Comparison of ENCODE assay signal across 10 cellular contexts in genomic region chr1:66533804-66534745, GRCh38. TPM values are rescaled to one million over a fixed set of nuclear protein-coding genes. Genes with fewer than 3 reads are reported as not detected.
DNase-seq lines count a peak whose midpoint lies in the region; ATAC-seq and TF ChIP-seq lines count a peak whose summit lies in the region.
"Had no signal": no experiment of that assay in that cellular context is flagged by ENCODE, and none has a peak within 500 bp of the region (broad histone marks: within the 10 kb centered on the region; RNA-seq: fewer than 3 reads in every experiment).

SGIP1 (plus strand) TSS chr1:66534153; CDS start chr1:66534359, 206 bp downstream.

- in situ Hi-C loops in KBM-7 (cut with MboI; ENCODE audit: low pct_unique_long_range_greater_than_20kb, low sequenced_read_pairs), result no loop called here

- ATAC-seq in WTC11 (peak; percentile 88), HG02763 (IDR thresholded peaks at IDR 0.05; ENCODE audit: unreplicated experiment) (no peak)

- peaks cover 12% of the 10 kb centered on the region for H3K4me1 Mint-ChIP-seq in activated CD4-positive, alpha-beta T cell treated with anti-CD3 and anti-CD28 coated beads, Interleukin-2, amount 10 ng/mL, durations not matched to agents 24 days and 14 days
- peaks cover 35% of the 10 kb centered on the region for H3K4me1 Mint-ChIP-seq in WTC11

- TF ChIP-seq CTCF in WTC11 (IDR thresholded peaks at IDR 0.05) (no peak), fibroblast of mammary gland (conservative IDR thresholded peaks at IDR 0.05; ENCODE audit: control insufficient read depth, insufficient read depth, low read depth, low read length) (no peak), tibial artery (IDR thresholded peaks at IDR 0.05) (no peak)

- H3K9me3 Mint-ChIP-seq in activated CD4-positive, alpha-beta T cell treated with anti-CD3 and anti-CD28 coated beads, Interleukin-2, amount 10 ng/mL, durations not matched to agents 24 days and 14 days, result no peaks in the 10 kb centered on the region
- H3K9me3 Mint-ChIP-seq in WTC11, result no peaks in the 10 kb centered on the region

- H3K4me1 ChIP-seq in mucosa of rectum (ENCODE audit: control insufficient read depth in 2 of 2, insufficient read depth in 2 of 2, low read length in 2 of 2) (peaks cover 0 to 6% of the 10 kb centered on the region in 2 donors), tibial artery (peaks cover 8 to 63% (median 13%) of the 10 kb centered on the region in 4 donors)

- POLR2A ChIA-PET in WTC11 (lab: Charles Lee), result interaction anchor here (1.1 kb wide), 1 partner anchor 18 kb away, joined by 4 read pairs; no protein-coding TSS in a partner anchor

- peak within 1 kb of the TSS; percentile 49 for H3K4me3 ChIP-seq in fibroblast of mammary gland (ENCODE audit: control insufficient read depth, low read depth, low read length)
- H3K4me3 ChIP-seq in mucosa of rectum (ENCODE audit: low read length in 2 of 2), result peak within 1 kb of the TSS; percentile 32 to 61
- H3K4me3 ChIP-seq in tibial artery, result peak within 1 kb of the TSS; percentile 57 to 61

- H3K9ac ChIP-seq in mucosa of rectum (ENCODE audit: low read depth in 1 of 2, low read length in 2 of 2), result peak within 1 kb of the TSS in 1 of 2 donors; percentile 5

- no peak within 1 kb of the TSS for H3K27ac Mint-ChIP-seq in activated CD4-positive, alpha-beta T cell treated with anti-CD3 and anti-CD28 coated beads, Interleukin-2, amount 10 ng/mL, durations not matched to agents 24 days and 14 days
- peak within 1 kb of the TSS; percentile 21; the same call in 1 of the 2 replicates for H3K27ac Mint-ChIP-seq in WTC11

- H3K9me3 ChIP-seq in mucosa of rectum (ENCODE audit: control insufficient read depth in 2 of 2, low read length in 2 of 2) (no peaks in the 10 kb centered on the region), tibial artery (no peaks in the 10 kb centered on the region)

- peaks cover 64% of the 10 kb centered on the region for H3K27me3 Mint-ChIP-seq in activated CD4-positive, alpha-beta T cell treated with anti-CD3 and anti-CD28 coated beads, Interleukin-2, amount 10 ng/mL, durations not matched to agents 24 days and 14 days
- peaks cover 32% of the 10 kb centered on the region for H3K27me3 Mint-ChIP-seq in WTC11 (ENCODE audit: low read depth)

- CTCF ChIA-PET in WTC11 (lab: Charles Lee), result interaction anchor here (0.6 to 1.4 kb wide), 3 partner anchors 30 to 192 kb away, joined by 3 to 5 read pairs (median 3); no protein-coding TSS in a partner anchor

- DNase-seq in activated CD4-positive, alpha-beta T cell treated with anti-CD3 and anti-CD28 coated beads, Interleukin-2, amount 10 ng/mL, durations not matched to agents 24 days and 14 days, result no peak
- DNase-seq in activated CD4-positive, alpha-beta T cell treated with anti-CD3 and anti-CD28 coated beads, Interleukin-2, amount 50 U/mL, for 1 hour, result no peak
- peak; percentile 59 for DNase-seq in WTC11 (ENCODE audit: low spot score)
- DNase-seq in fibroblast of mammary gland (ENCODE audit: low read depth), result peak; percentile 79
- peak; percentile 79 to 89 for DNase-seq in tibial artery
- no peak for DNase-seq in KBM-7

- H3K27ac ChIP-seq in mucosa of rectum (ENCODE audit: low read depth in 2 of 2, low read length in 2 of 2), result peak within 1 kb of the TSS; percentile 45 to 46
- peak within 1 kb of the TSS; percentile 91 to 92 for H3K27ac ChIP-seq in tibial artery
- H3K27ac ChIP-seq: VCaP had no signal

- H3K36me3 ChIP-seq in mucosa of rectum (ENCODE audit: control insufficient read depth in 2 of 2, insufficient read depth in 2 of 2, low read length in 2 of 2), result no peaks in the 10 kb centered on the region
- H3K36me3 ChIP-seq in tibial artery, result no peaks in the 10 kb centered on the region

- intact Hi-C loops in activated CD4-positive, alpha-beta T cell treated with anti-CD3 and anti-CD28 coated beads, Interleukin-2, amount 10 ng/mL, durations not matched to agents 24 days and 14 days (cut with micrococcal nuclease), result no loop called here
- intact Hi-C loops in tibial artery (cut with DNase I; ENCODE audit: low total_unique reads), result loop anchor here (10.0 kb wide), 2 partner anchors 141 to 391 kb away; partner anchors contain the start of genes DNAI4 and MIER1

- H3K27me3 ChIP-seq in mucosa of rectum (ENCODE audit: control insufficient read depth in 2 of 2, insufficient read depth in 2 of 2, low read length in 2 of 2) (peaks cover 0 to 17% of the 10 kb centered on the region in 2 donors), tibial artery (no peaks in the 10 kb centered on the region)

- no peaks in the 10 kb centered on the region for H3K36me3 Mint-ChIP-seq in activated CD4-positive, alpha-beta T cell treated with anti-CD3 and anti-CD28 coated beads, Interleukin-2, amount 10 ng/mL, durations not matched to agents 24 days and 14 days (ENCODE audit: low read depth)
- no peaks in the 10 kb centered on the region for H3K36me3 Mint-ChIP-seq in WTC11

- H3K4me3 Mint-ChIP-seq in activated CD4-positive, alpha-beta T cell treated with anti-CD3 and anti-CD28 coated beads, Interleukin-2, amount 10 ng/mL, durations not matched to agents 24 days and 14 days, result peak within 1 kb of the TSS; percentile 72
- peak within 1 kb of the TSS; percentile 97 for H3K4me3 Mint-ChIP-seq in WTC11

TF ChIP-seq in WTC11, 78 proteins besides CTCF, POLR2A, EP300 and RAD21:
- TF ChIP-seq USF1 (CRISPR knock-in tag; IDR thresholded peaks at IDR 0.05) (peak; percentile 74), SMAD3 (CRISPR knock-in tag; IDR thresholded peaks at IDR 0.05; ENCODE audit: borderline replicate concordance) (no peak), FOXK1 (CRISPR knock-in tag; IDR thresholded peaks at IDR 0.05) (no peak), RORB (CRISPR knock-in tag; IDR thresholded peaks at IDR 0.05) (no peak), MAX (CRISPR knock-in tag; IDR thresholded peaks at IDR 0.05) (peak; percentile 54; the same call in 1 of the 2 replicates), USF2 (CRISPR knock-in tag; IDR thresholded peaks at IDR 0.05) (peak; percentile 79), ZBTB21 (CRISPR knock-in tag; IDR thresholded peaks at IDR 0.05; ENCODE audit: borderline replicate concordance) (peak; percentile 47; the same call in 1 of the 2 replicates)

RNA-seq across cellular contexts. Expression of gene SGIP1, which starts in this region (rescaled TPM):
- not detected in 2 replicates for total RNA-seq in activated CD4-positive, alpha-beta T cell treated with anti-CD3 and anti-CD28 coated beads, Interleukin-2, amount 10 ng/mL, durations not matched to agents 24 days and 14 days
- 3.2 to 3.9 TPM (median 3.3 TPM) in 3 replicates for total RNA-seq in WTC11 (2021)
- total RNA-seq: Daoy had no signal

Comparison
In these comparisons a context has a peak if more than half of its experiments do, and no peak if none do; other contexts are left out.
1. DNase-seq: peak in WTC11 (single experiment), fibroblast of mammary gland (single experiment) and tibial artery (2 of 2); none in activated CD4-positive, alpha-beta T cell treated with anti-CD3 and anti-CD28 coated beads, Interleukin-2, amount 10 ng/mL, durations not matched to agents 24 days and 14 days (single experiment), activated CD4-positive, alpha-beta T cell treated with anti-CD3 and anti-CD28 coated beads, Interleukin-2, amount 50 U/mL, for 1 hour (single experiment) and KBM-7 (single experiment).
2. Peak in every context shown above with its lines, with median percentiles within 50 percentile points of each other: H3K4me3 ChIP-seq.